21 cellular contexts compared by ENCODE assay signal in the genomic region with DNA sequence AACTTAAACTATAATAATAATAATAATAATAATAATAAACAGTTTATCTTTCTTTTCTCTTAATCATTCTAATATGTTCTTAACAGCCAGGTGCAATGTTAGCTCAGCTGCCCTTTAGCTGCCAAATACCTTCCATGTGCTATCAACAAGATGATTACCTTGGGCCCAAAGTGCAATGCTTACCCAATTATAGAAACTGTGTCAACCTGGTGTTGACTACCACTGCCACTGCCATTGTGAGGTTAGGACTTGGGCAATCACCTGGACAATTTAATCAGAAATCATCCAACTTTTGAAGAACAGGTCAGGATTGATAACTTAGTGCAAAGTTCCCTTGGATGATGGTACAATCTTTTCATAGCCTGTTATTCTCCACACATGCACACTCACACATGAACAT.
DNase-seq lines count a peak whose midpoint lies in the region; ATAC-seq and TF ChIP-seq lines count a peak whose summit lies in the region.
"Had no signal": no experiment of that assay in that cellular context is flagged by ENCODE, and none has a peak within 500 bp of the region (broad histone marks: within the 10 kb centered on the region; RNA-seq: fewer than 3 reads in every experiment).

No MANE protein-coding gene starts in this region.

- H4K91ac ChIP-seq in IMR-90 (ENCODE audit: insufficient read depth, low read depth, low read length) = no peak overlapping the region
- H4K91ac ChIP-seq in neuronal stem cell (ENCODE audit: low read depth, low read length, poor library complexity) = no peak overlapping the region

- POLR2A ChIA-PET in IMR-90 (lab: Charles Lee; ENCODE audit: unreplicated experiment) = no interaction called here

- intact Hi-C loops in IMR-90 (cut with micrococcal nuclease) = no loop called here

- H3K14ac ChIP-seq in IMR-90 (replicated peaks; ENCODE audit: low read depth, low read length) (no peak overlapping the region), neuronal stem cell (ENCODE audit: low read length) (no peak overlapping the region)

- peak overlapping the region; percentile 17; the same call in 1 of the 2 replicates for H4K5ac ChIP-seq in IMR-90 (ENCODE audit: low read depth, low read length)

- no peak for TF ChIP-seq POLR2A in IMR-90 (IDR thresholded peaks at IDR 0.05; ENCODE audit: low read depth, low read length)

- H2BK15ac ChIP-seq in IMR-90 (ENCODE audit: low read depth, low read length) = no peak overlapping the region
- no peak overlapping the region for H2BK15ac ChIP-seq in neuronal stem cell (ENCODE audit: low read length)

- H3K23ac ChIP-seq in IMR-90 (ENCODE audit: low read depth, low read length) (no peak overlapping the region), neuronal stem cell (ENCODE audit: low read depth, low read length, poor library complexity) (no peak overlapping the region)

- H3K36me3 ChIP-seq in IMR-90 (ENCODE audit: control insufficient read depth, insufficient read depth, low read length) (no peaks in the 10 kb centered on the region), neuronal stem cell (replicated peaks in 1 of 2; ENCODE audit: control insufficient read depth in 2 of 2, insufficient read depth in 2 of 2, low read length in 2 of 2) (no peaks in the 10 kb centered on the region)
- H3K36me3 ChIP-seq: BLaER1, HAP-1 had no signal

- no peak for TF ChIP-seq CTCF in IMR-90 (conservative IDR thresholded peaks at IDR 0.05; ENCODE audit: low read depth, low read length)

- ATAC-seq in IMR-90 (ENCODE audit: low read depth) = no peak
- ATAC-seq in left lobe of liver = peak; percentile 67
- ATAC-seq in HG03354 (IDR thresholded peaks at IDR 0.05; ENCODE audit: poor library complexity, severe bottlenecking, unreplicated experiment) = no peak
- ATAC-seq in HG03342 (IDR thresholded peaks at IDR 0.05; ENCODE audit: unreplicated experiment) = no peak
- ATAC-seq in HG02642 (IDR thresholded peaks at IDR 0.05; ENCODE audit: poor library complexity, unreplicated experiment) = no peak
- ATAC-seq: CD8-positive, alpha-beta T cell; GM12878 had no signal

- H4K8ac ChIP-seq in IMR-90 (ENCODE audit: low read depth in 2 of 2, low read length in 2 of 2) (no peak overlapping the region), neuronal stem cell (ENCODE audit: low read depth, low read length) (no peak overlapping the region)

- H2AK5ac ChIP-seq in IMR-90 (ENCODE audit: low read depth, low read length) (0 out of 2 replicates have a peak overlapping the region, but pooled peaks have one; percentile 0), neuronal stem cell (ENCODE audit: low read depth, low read length) (no peak overlapping the region)

- H3K27me3 ChIP-seq in IMR-90 (ENCODE audit: control insufficient read depth, insufficient read depth, low read length) (no peaks in the 10 kb centered on the region), neuronal stem cell (ENCODE audit: control insufficient read depth in 3 of 3, insufficient read depth in 3 of 3, low read depth in 1 of 3, low read length in 3 of 3) (no peaks in the 10 kb centered on the region)
- H3K27me3 ChIP-seq: BLaER1 had no signal

- H3K4me2 ChIP-seq in IMR-90 (ENCODE audit: low read depth, low read length) (no peak overlapping the region), neuronal stem cell (ENCODE audit: insufficient read depth, low read length, poor library complexity, severe bottlenecking) (no peak overlapping the region)
- H3K4me2 ChIP-seq: BLaER1 had no signal

- no peak overlapping the region for H2BK12ac ChIP-seq in neuronal stem cell (ENCODE audit: low read length)

- in situ Hi-C loops in IMR-90 (cut with MboI; ENCODE audit: low sequenced_read_pairs) = no loop called here

- dilution Hi-C loops in IMR-90 (cut with HindIII; ENCODE audit: low sequenced_read_pairs, unreplicated experiment) = no loop called here

- H3K4me1 ChIP-seq in IMR-90 (ENCODE audit: control insufficient read depth, insufficient read depth, low read length) (peaks cover 9% of the 10 kb centered on the region), neuronal stem cell (ENCODE audit: control insufficient read depth in 2 of 2, insufficient read depth in 1 of 2, low read depth in 1 of 2, low read length in 2 of 2) (peaks cover 5 to 21% of the 10 kb centered on the region in 2 donors)
- H3K4me1 ChIP-seq: BLaER1, Caco-2, HAP-1 had no signal

- TF ChIP-seq RAD21 in IMR-90 (IDR thresholded peaks at IDR 0.05; ENCODE audit: low read length) = no peak

- DNase-seq in NCI-H748 (lab: John Stamatoyannopoulos, UW; ENCODE audit: unreplicated experiment) (peak; percentile 9), NCI-H748 treated with DMSO at 0.1 percent for 48 hours (lab: John Stamatoyannopoulos, UW) (no peak), IMR-90 (no peak), left lobe of liver (ENCODE audit: low spot score) (peak; percentile 79), neuronal stem cell (ENCODE audit: low spot score) (no peak)
- DNase-seq: Caco-2; CD4-positive, CD25-positive, alpha-beta regulatory T cell; CD8-positive, alpha-beta T cell; DMS 273 treated with DMSO at 0.1 percent for 48 hours; DMS79; EL; GDM1; GOT3 had no signal

- peak overlapping the region; percentile 61 for H2BK20ac ChIP-seq in IMR-90 (ENCODE audit: low read depth, low read length)

- no peak overlapping the region for H3K27ac ChIP-seq in IMR-90 (ENCODE audit: insufficient read depth, low read length)
- H3K27ac ChIP-seq in neuronal stem cell (replicated peaks; ENCODE audit: low read length) = peak overlapping the region; percentile 5
- H3K27ac ChIP-seq: 22Rv1, BLaER1, C4-2B had no signal

- no peak overlapping the region for H2AK9ac ChIP-seq in IMR-90 (replicated peaks; ENCODE audit: low read depth, low read length, poor library complexity)

- H2BK5ac ChIP-seq in IMR-90 (ENCODE audit: low read depth, low read length, poor library complexity, severe bottlenecking) (no peak overlapping the region), neuronal stem cell (ENCODE audit: low read length) (no peak overlapping the region)

- H2BK120ac ChIP-seq in IMR-90 (ENCODE audit: low read depth, low read length) = 0 out of 2 replicates have a peak overlapping the region, but pooled peaks have one; percentile 2
- no peak overlapping the region for H2BK120ac ChIP-seq in neuronal stem cell (ENCODE audit: low read depth, low read length)

- H3K4me3 ChIP-seq in IMR-90 (ENCODE audit: insufficient read depth, low read depth, low read length) (no peak overlapping the region), neuronal stem cell (ENCODE audit: low read length in 2 of 2) (no peak overlapping the region)
- H3K4me3 ChIP-seq: BLaER1, GM12878, HAP-1 had no signal

- CTCF ChIA-PET in IMR-90 (lab: Yijun Ruan, JAX) = no interaction called here

- H3K56ac ChIP-seq in IMR-90 (ENCODE audit: extremely low read depth, insufficient read depth, low read length) = no peak overlapping the region

- peaks cover 5% of the 10 kb centered on the region; the same call in 1 of the 2 replicates for H3K9me1 ChIP-seq in IMR-90 (ENCODE audit: insufficient read depth, low read length)

- H3K9ac ChIP-seq in IMR-90 (ENCODE audit: low read depth, low read length) (no peak overlapping the region), neuronal stem cell (ENCODE audit: low read depth, low read length, poor library complexity) (no peak overlapping the region)
- H3K9ac ChIP-seq: BLaER1 had no signal

- H3K79me1 ChIP-seq in IMR-90 (ENCODE audit: low read depth in 1 of 2, low read length in 2 of 2) = no peaks in the 10 kb centered on the region
- no peaks in the 10 kb centered on the region for H3K79me1 ChIP-seq in neuronal stem cell (ENCODE audit: low read depth, low read length)

- H2AFZ ChIP-seq in IMR-90 (replicated peaks; ENCODE audit: low read length, poor library complexity) (no peak overlapping the region), neuronal stem cell (ENCODE audit: low read length) (no peak overlapping the region)

- no TSS peak for BruUV-seq in IMR-90 (replicated peaks; lab: Mats Ljungman, UMichigan)

- H3K18ac ChIP-seq in IMR-90 (ENCODE audit: low read depth, low read length) (peak overlapping the region; percentile 47; the same call in 1 of the 2 replicates), neuronal stem cell (ENCODE audit: low read length) (no peak overlapping the region)

- H3K9me3 ChIP-seq in IMR-90 (ENCODE audit: control insufficient read depth, insufficient read depth, low read length) (no peaks in the 10 kb centered on the region), neuronal stem cell (replicated peaks in 1 of 2; ENCODE audit: control insufficient read depth in 2 of 2, insufficient read depth in 1 of 2, low read depth in 1 of 2, low read length in 2 of 2) (peaks cover 0 to 1% of the 10 kb centered on the region in 2 donors)
- H3K9me3 ChIP-seq: Caco-2 had no signal

- no peak overlapping the region for H3K4ac ChIP-seq in IMR-90 (ENCODE audit: low read depth, low read length)
- no peak overlapping the region for H3K4ac ChIP-seq in neuronal stem cell (ENCODE audit: low read length)

- no peaks in the 10 kb centered on the region for H4K20me1 ChIP-seq in IMR-90 (ENCODE audit: insufficient read depth, low read length)
- H4K20me1 ChIP-seq: BLaER1 had no signal

TF ChIP-seq in IMR-90, 13 proteins besides CTCF, POLR2A, EP300 and RAD21:
- TF ChIP-seq, protein P1, sequence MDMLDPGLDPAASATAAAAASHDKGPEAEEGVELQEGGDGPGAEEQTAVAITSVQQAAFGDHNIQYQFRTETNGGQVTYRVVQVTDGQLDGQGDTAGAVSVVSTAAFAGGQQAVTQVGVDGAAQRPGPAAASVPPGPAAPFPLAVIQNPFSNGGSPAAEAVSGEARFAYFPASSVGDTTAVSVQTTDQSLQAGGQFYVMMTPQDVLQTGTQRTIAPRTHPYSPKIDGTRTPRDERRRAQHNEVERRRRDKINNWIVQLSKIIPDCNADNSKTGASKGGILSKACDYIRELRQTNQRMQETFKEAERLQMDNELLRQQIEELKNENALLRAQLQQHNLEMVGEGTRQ (IDR thresholded peaks at IDR 0.05; ENCODE audit: low read depth, low read length) = no peak
- TF ChIP-seq CHD1 (IDR thresholded peaks at IDR 0.05; ENCODE audit: low read depth, low read length) = no peak
- no peak for TF ChIP-seq RFX5 (IDR thresholded peaks at IDR 0.05; ENCODE audit: low read depth, low read length)
- TF ChIP-seq FOS (IDR thresholded peaks at IDR 0.05; ENCODE audit: low read depth, low read length) = no peak
- no peak for TF ChIP-seq MXI1 (IDR thresholded peaks at IDR 0.05; ENCODE audit: borderline replicate concordance, low read depth, low read length)

Comparison
In these comparisons a context has a peak if more than half of its experiments do, and no peak if none do; other contexts are left out.
1. DNase-seq: peak in NCI-H748 (single experiment) and left lobe of liver (single experiment); none in NCI-H748 treated with DMSO at 0.1 percent for 48 hours (single experiment), IMR-90 (single experiment) and neuronal stem cell (single experiment).